In genomic region chr19:43430142-43430710, GRCh38 we compare ENCODE assay signal across 12 cellular contexts. TPM values are rescaled to one million over a fixed set of nuclear protein-coding genes. Genes with fewer than 3 reads are reported as not detected.
DNase-seq lines count a peak whose midpoint lies in the region; ATAC-seq, FAIRE-seq and TF ChIP-seq lines count a peak whose summit lies in the region.
"Had no signal": no experiment of that assay in that cellular context is flagged by ENCODE, and none has a peak within 500 bp of the region (broad histone marks: within the 10 kb centered on the region; RNA-seq: fewer than 3 reads in every experiment).

No MANE protein-coding gene starts in this region.

- no peaks in the 10 kb centered on the region for H3K27me3 ChIP-seq in body of pancreas
- H3K27me3 ChIP-seq in prostate gland (replicated peaks; ENCODE audit: insufficient read depth): no peaks in the 10 kb centered on the region
- H3K27me3 ChIP-seq: BLaER1 treated with 17β-estradiol and CSF1 and Interleukin-3, amounts not matched to agents 10 nM and 100 nM; dorsolateral prefrontal cortex had no signal

- H3K4me3 Mint-ChIP-seq in immature natural killer cell: no peak overlapping the region

- intact Hi-C loops in body of pancreas (cut with DNase I) (no loop called here), prostate gland (cut with DNase I) (no loop called here)

- H3K4me3 ChIP-seq in body of pancreas (no peak overlapping the region), prostate gland (no peak overlapping the region)
- H3K4me3 ChIP-seq: BLaER1 treated with 17β-estradiol and CSF1 and Interleukin-3, amounts not matched to agents 10 nM and 100 nM; dorsolateral prefrontal cortex had no signal

- H3K27ac Mint-ChIP-seq in immature natural killer cell: no peak overlapping the region

- H3K9me3 ChIP-seq in body of pancreas: no peaks in the 10 kb centered on the region
- no peaks in the 10 kb centered on the region for H3K9me3 ChIP-seq in prostate gland

- H3K27ac ChIP-seq in body of pancreas (peak overlapping the region in 1 of 4 donors; percentile 10), prostate gland (peak overlapping the region; percentile 34 to 40)
- H3K27ac ChIP-seq: BLaER1 treated with 17β-estradiol and CSF1 and Interleukin-3, amounts not matched to agents 10 nM and 100 nM; dorsolateral prefrontal cortex; parathyroid adenoma had no signal

- TF ChIP-seq POLR2A in body of pancreas (IDR thresholded peaks at IDR 0.05): no peak
- no peak for TF ChIP-seq POLR2A in prostate gland (IDR thresholded peaks at IDR 0.05)
- no peak for TF ChIP-seq POLR2A in GM12892 (IDR thresholded peaks at IDR 0.05; ENCODE audit: low read depth, low read length)

- H3K9me3 Mint-ChIP-seq in immature natural killer cell: no peaks in the 10 kb centered on the region

- H3K27me3 Mint-ChIP-seq in immature natural killer cell (ENCODE audit: low read depth in 3 of 3): peaks cover 0 to 3% (median 2%) of the 10 kb centered on the region in 3 donors

- 53 to 73% methylated on average over 6 of the region's 6 CpGs for WGBS in body of pancreas, 2 donors
- WGBS in prostate gland: 64% methylated on average over 6 of the region's 6 CpGs

- no peak for FAIRE-seq in GM12892 (lab: Jason Lieb, UNC)

- peaks cover 4 to 9% of the 10 kb centered on the region in 2 donors for H3K4me1 Mint-ChIP-seq in immature natural killer cell

- no peaks in the 10 kb centered on the region for H3K36me3 ChIP-seq in body of pancreas (replicated peaks in 1 of 2; ENCODE audit: insufficient read depth in 1 of 2, low read depth in 2 of 2)
- H3K36me3 ChIP-seq in prostate gland: no peaks in the 10 kb centered on the region
- H3K36me3 ChIP-seq: BLaER1 treated with 17β-estradiol and CSF1 and Interleukin-3, amounts not matched to agents 10 nM and 100 nM had no signal

- TF ChIP-seq CTCF in body of pancreas (IDR thresholded peaks at IDR 0.05): no peak
- TF ChIP-seq CTCF in prostate gland (IDR thresholded peaks at IDR 0.05): no peak

- H3K36me3 Mint-ChIP-seq in immature natural killer cell: no peaks in the 10 kb centered on the region

- H3K4me1 ChIP-seq in body of pancreas (peaks cover 15% of the 10 kb centered on the region), prostate gland (replicated peaks) (no peaks in the 10 kb centered on the region)
- H3K4me1 ChIP-seq: parathyroid adenoma had no signal

- ATAC-seq in HG03442 (IDR thresholded peaks at IDR 0.05; ENCODE audit: unreplicated experiment): peak; percentile 34
- ATAC-seq in body of pancreas: peak; percentile 24
- ATAC-seq in GM19452 (IDR thresholded peaks at IDR 0.05; ENCODE audit: unreplicated experiment): no peak

- peak; percentile 57 for DNase-seq in activated T-cell treated with anti-CD3 and anti-CD28 coated beads, Interleukin-2, amount 50 U/mL, for 1 hour
- no peak for DNase-seq in activated T-cell treated with anti-CD3 and anti-CD28 coated beads for 4 hours
- DNase-seq in body of pancreas: peak in 1 of 4 donors; percentile 11
- DNase-seq in prostate gland (ENCODE audit: low spot score): no peak
- DNase-seq in GM12892 (ENCODE audit: insufficient read length): no peak
- no peak for DNase-seq in immature natural killer cell
- DNase-seq: dorsolateral prefrontal cortex had no signal

RNA-seq across cellular contexts. Expression of gene TEX101, which starts 15.5 kb away (rescaled TPM):
- not detected for total RNA-seq in body of pancreas
- total RNA-seq in prostate gland: 10 to 100 TPM in 1 of 2 donors, not detected in 1; 26.0 TPM
- not detected for polyA plus RNA-seq in GM12892 (2012; ENCODE audit: missing spikeins)
- not detected for polyA plus RNA-seq in immature natural killer cell
- total RNA-seq: SK-MEL-5 had no signal

RNA-seq across cellular contexts. Expression of gene LYPD3, which starts 35.2 kb away (rescaled TPM):
- total RNA-seq in body of pancreas (under 1 TPM in 1 of 2 donors, not detected in 1; 0.26 TPM), prostate gland (10 to 100 TPM in 1 of 2 donors, 1 to 10 TPM in 1; 9.8 to 27.6 TPM)
- polyA plus RNA-seq in GM12892 (2012; ENCODE audit: missing spikeins): 0.15 TPM
- polyA plus RNA-seq in immature natural killer cell: 1 to 10 TPM; 1.3 to 2.4 (median 1.4) TPM

Comparison
In these comparisons a context has a peak if more than half of its experiments do, and no peak if none do; other contexts are left out.
1. RNA of gene LYPD3, which starts 35.2 kb away (total RNA-seq): 9.8 to 27.6 TPM in prostate gland; 0.26 TPM in body of pancreas; every median in the first group is over 4 times any median in the second.